8 cellular contexts compared by ENCODE assay signal in genomic region chr2:238239872-238240760, GRCh38. TPM values are rescaled to one million over a fixed set of nuclear protein-coding genes. Genes with fewer than 3 reads are reported as not detected.
DNase-seq lines count a peak whose midpoint lies in the region; ATAC-seq lines count a peak whose summit lies in the region.

TSS of gene HES6 (minus strand) at chr2:238240038. CDS start at chr2:238239905, 133 bp downstream.

- peak; percentile 78 for ATAC-seq in GM19397 (IDR thresholded peaks at IDR 0.05; ENCODE audit: unreplicated experiment)
- ATAC-seq in HG03558 (IDR thresholded peaks at IDR 0.05; ENCODE audit: extremely low read depth, unreplicated experiment) = peak; percentile 71

- WGBS in mesenchymal stem cell = 2% methylated on average over 90 of the region's 104 CpGs

- H3K27me3 ChIP-seq in mesenchymal stem cell (ENCODE audit: control insufficient read depth in 1 of 2, insufficient read depth in 1 of 2, low read length in 2 of 2) = peaks cover 44 to 50% of the 10 kb centered on the region in 2 experiments

- peak within 1 kb of the TSS in 1 of 2 experiments; percentile 19 for H3K14ac ChIP-seq in mesenchymal stem cell (ENCODE audit: low read length in 2 of 2)

- peak; percentile 95 for DNase-seq in CD1c-positive myeloid dendritic cell (ENCODE audit: extremely low spot score)
- peak; percentile 98 for DNase-seq in NCI-H748 (lab: John Stamatoyannopoulos, UW; ENCODE audit: unreplicated experiment)
- peak; percentile 77 to 84 for DNase-seq in activated CD4-positive, alpha-beta T cell treated with anti-CD3 and anti-CD28 coated beads, Interleukin-2, amount 50 U/mL, for 48 hours
- peak; percentile 58 for DNase-seq in effector CD8-positive, alpha-beta T cell (lab: John Stamatoyannopoulos, UW)
- peak; percentile 91 for DNase-seq in mesenchymal stem cell
- peak; percentile 50 to 71 (median 61) for DNase-seq in stimulated activated CD4-positive, alpha-beta T cell treated with anti-CD3 and anti-CD28 coated beads, TNF-alpha, amount 100 ng/mL, for 48 hours (ENCODE audit: low read depth in 3 of 3)

- peak within 1 kb of the TSS; percentile 69 for H4K8ac ChIP-seq in mesenchymal stem cell (ENCODE audit: low read length)

- H2BK5ac ChIP-seq in mesenchymal stem cell (ENCODE audit: low read depth, low read length, poor library complexity, severe bottlenecking) = no peak within 1 kb of the TSS

- H3K9ac ChIP-seq in mesenchymal stem cell (ENCODE audit: low read length) = no peak within 1 kb of the TSS

- no peak within 1 kb of the TSS for H3K27ac ChIP-seq in mesenchymal stem cell (ENCODE audit: low read length, poor library complexity, severe bottlenecking)

- H3K23ac ChIP-seq in mesenchymal stem cell (ENCODE audit: low read length in 2 of 2) = no peak within 1 kb of the TSS

- H2AFZ ChIP-seq in mesenchymal stem cell (ENCODE audit: low read depth, low read length) = peak within 1 kb of the TSS; percentile 54

- no peaks in the 10 kb centered on the region for H3K9me3 ChIP-seq in mesenchymal stem cell (ENCODE audit: control insufficient read depth, low read length)

- H2BK120ac ChIP-seq in mesenchymal stem cell (ENCODE audit: low read depth, low read length) = no peak within 1 kb of the TSS

- peaks cover 1 to 6% of the 10 kb centered on the region in 2 experiments for H3K36me3 ChIP-seq in mesenchymal stem cell (ENCODE audit: control insufficient read depth in 1 of 2, insufficient read depth in 2 of 2, low read depth in 1 of 2, low read length in 2 of 2)

- H3K4me3 ChIP-seq in mesenchymal stem cell (ENCODE audit: insufficient read depth in 1 of 2, low read depth in 1 of 2, low read length in 2 of 2) = peak within 1 kb of the TSS; percentile 71 to 79

- H3K4me2 ChIP-seq in mesenchymal stem cell (ENCODE audit: low read length, poor library complexity, severe bottlenecking) = peak within 1 kb of the TSS; percentile 95

- no peak within 1 kb of the TSS for H2AK5ac ChIP-seq in mesenchymal stem cell (ENCODE audit: low read length, severe bottlenecking)

- H2BK15ac ChIP-seq in mesenchymal stem cell (ENCODE audit: low read depth, poor library complexity, severe bottlenecking) = peak within 1 kb of the TSS; percentile 81

- peak within 1 kb of the TSS; percentile 67 to 68 for H3K18ac ChIP-seq in mesenchymal stem cell (ENCODE audit: low read depth in 1 of 2, low read length in 2 of 2)

- peak within 1 kb of the TSS; percentile 66 for H4K91ac ChIP-seq in mesenchymal stem cell (ENCODE audit: low read length)

- H2BK12ac ChIP-seq in mesenchymal stem cell (ENCODE audit: low read length in 2 of 2) = peak within 1 kb of the TSS in 1 of 2 experiments; percentile 70

- no peak within 1 kb of the TSS for H3K4ac ChIP-seq in mesenchymal stem cell (ENCODE audit: low read depth in 1 of 2, low read length in 2 of 2)

- peaks cover 22% of the 10 kb centered on the region for H3K4me1 ChIP-seq in mesenchymal stem cell (ENCODE audit: control insufficient read depth, insufficient read depth, low read depth, low read length)

- no peaks in the 10 kb centered on the region for H3K79me1 ChIP-seq in mesenchymal stem cell (replicated peaks; ENCODE audit: low read length, poor library complexity, severe bottlenecking)

RNA-seq across cellular contexts. Expression of gene HES6, which starts in this region (rescaled TPM):
- 3.5 TPM for polyA plus RNA-seq in mesenchymal stem cell (2013, experiment 1 of 2)
- polyA plus RNA-seq in mesenchymal stem cell (2013, experiment 2 of 2) = 2.9 TPM
